ENCODE assay signal across 25 cellular contexts in genomic region chr20:61521680-61522420, GRCh38.
DNase-seq lines count a peak whose midpoint lies in the region; ATAC-seq and TF ChIP-seq lines count a peak whose summit lies in the region.
"Had no signal": no experiment of that assay in that cellular context is flagged by ENCODE, and none has a peak within 500 bp of the region (broad histone marks: within the 10 kb centered on the region; RNA-seq: fewer than 3 reads in every experiment).

No MANE protein-coding gene starts in this region.

- no peak overlapping the region for H2AK5ac ChIP-seq in IMR-90 (ENCODE audit: low read depth, low read length)

- no peak overlapping the region for H2AK9ac ChIP-seq in IMR-90 (replicated peaks; ENCODE audit: low read depth, low read length, poor library complexity)

- no peaks in the 10 kb centered on the region for H3K79me2 ChIP-seq in MM.1S (ENCODE audit: low read length)
- no peaks in the 10 kb centered on the region for H3K79me2 ChIP-seq in smooth muscle cell (ENCODE audit: low read depth)

- no peaks in the 10 kb centered on the region for H3K36me3 Mint-ChIP-seq in CD4-positive, alpha-beta memory T cell
- H3K36me3 Mint-ChIP-seq: CD8-positive, alpha-beta memory T cell; memory B cell had no signal

- no peak overlapping the region for H4K8ac ChIP-seq in IMR-90 (ENCODE audit: low read depth in 2 of 2, low read length in 2 of 2)

- TF ChIP-seq POLR2A in IMR-90 (IDR thresholded peaks at IDR 0.05; ENCODE audit: low read depth, low read length) = no peak

- H4K20me1 ChIP-seq in IMR-90 (ENCODE audit: insufficient read depth, low read length) (peaks cover 4% of the 10 kb centered on the region; the same call in 1 of the 2 replicates), MM.1S (ENCODE audit: insufficient read depth, low read length) (no peaks in the 10 kb centered on the region), smooth muscle cell (ENCODE audit: low read depth) (no peaks in the 10 kb centered on the region)

- H3K27me3 ChIP-seq in IMR-90 (ENCODE audit: control insufficient read depth, insufficient read depth, low read length) = no peaks in the 10 kb centered on the region
- H3K27me3 ChIP-seq in CD4-positive, alpha-beta memory T cell (ENCODE audit: insufficient read depth, low read length) = no peaks in the 10 kb centered on the region
- H3K27me3 ChIP-seq in MM.1S (replicated peaks; ENCODE audit: insufficient read depth, low read length) = peaks cover 98% of the 10 kb centered on the region
- peaks cover 16% of the 10 kb centered on the region for H3K27me3 ChIP-seq in smooth muscle cell (ENCODE audit: low read depth)
- H3K27me3 ChIP-seq: Peyer's patch, testis, uterus had no signal

- no peak overlapping the region for H3K4ac ChIP-seq in IMR-90 (ENCODE audit: low read depth, low read length)

- H2AFZ ChIP-seq in IMR-90 (replicated peaks; ENCODE audit: low read length, poor library complexity) (no peak overlapping the region), MM.1S (ENCODE audit: low read length) (no peak overlapping the region), smooth muscle cell (ENCODE audit: low read depth) (no peak overlapping the region)

- H4K91ac ChIP-seq in IMR-90 (ENCODE audit: insufficient read depth, low read depth, low read length) = no peak overlapping the region

- H3K79me1 ChIP-seq in IMR-90 (ENCODE audit: low read depth in 1 of 2, low read length in 2 of 2) = no peaks in the 10 kb centered on the region; a peak in 1 of 4 replicates

- no peaks in the 10 kb centered on the region for H3F3A ChIP-seq in MM.1S (ENCODE audit: insufficient read depth, low read length)
- no peaks in the 10 kb centered on the region for H3F3A ChIP-seq in smooth muscle cell (ENCODE audit: low read depth)

- no peak overlapping the region for H3K23ac ChIP-seq in IMR-90 (ENCODE audit: low read depth, low read length)

- no peak overlapping the region for H2BK120ac ChIP-seq in IMR-90 (ENCODE audit: low read depth, low read length)

- H3K36me3 ChIP-seq in IMR-90 (ENCODE audit: control insufficient read depth, insufficient read depth, low read length) = no peaks in the 10 kb centered on the region
- H3K36me3 ChIP-seq in CD4-positive, alpha-beta memory T cell (ENCODE audit: insufficient read depth, low read length) = no peaks in the 10 kb centered on the region
- no peaks in the 10 kb centered on the region for H3K36me3 ChIP-seq in MM.1S (replicated peaks; ENCODE audit: insufficient read depth, low read length)
- H3K36me3 ChIP-seq in smooth muscle cell (ENCODE audit: low read depth) = no peaks in the 10 kb centered on the region
- H3K36me3 ChIP-seq: HAP-1, heart right ventricle, Peyer's patch, uterus had no signal

- no peak overlapping the region for H4K5ac ChIP-seq in IMR-90 (ENCODE audit: low read depth, low read length)

- BruUV-seq in IMR-90 (replicated peaks; lab: Mats Ljungman, UMichigan) = no TSS peak

- dilution Hi-C loops in IMR-90 (cut with HindIII; ENCODE audit: low sequenced_read_pairs, unreplicated experiment) = no loop called here

- no peak overlapping the region for H3K4me2 ChIP-seq in IMR-90 (ENCODE audit: low read depth, low read length)
- no peak overlapping the region for H3K4me2 ChIP-seq in MM.1S (ENCODE audit: low read depth, low read length)
- H3K4me2 ChIP-seq in smooth muscle cell = no peak overlapping the region

- peaks cover 4% of the 10 kb centered on the region; the same call in 1 of the 2 replicates for H3K4me1 ChIP-seq in IMR-90 (ENCODE audit: control insufficient read depth, insufficient read depth, low read length)
- H3K4me1 ChIP-seq in CD4-positive, alpha-beta memory T cell (ENCODE audit: insufficient read depth, low read length) = no peaks in the 10 kb centered on the region
- no peaks in the 10 kb centered on the region for H3K4me1 ChIP-seq in MM.1S (ENCODE audit: low read length)
- no peaks in the 10 kb centered on the region for H3K4me1 ChIP-seq in smooth muscle cell (ENCODE audit: low read depth)
- H3K4me1 ChIP-seq: HAP-1, Peyer's patch, testis, uterus had no signal

- no peak overlapping the region for H2BK20ac ChIP-seq in IMR-90 (ENCODE audit: low read depth, low read length)

- H3K27me3 Mint-ChIP-seq in CD4-positive, alpha-beta memory T cell = peaks cover 0 to 2% of the 10 kb centered on the region in 2 donors

- POLR2A ChIA-PET in IMR-90 (lab: Charles Lee; ENCODE audit: unreplicated experiment) = no interaction called here
- POLR2A ChIA-PET in CD4-positive, alpha-beta memory T cell (lab: Charles Lee; ENCODE audit: partially characterized antibody) = no interaction called here

- no CpG with 5 or more reads among the region's 25 CpGs for WGBS in IMR-90 (ENCODE audit: extremely low coverage in 2 of 2, insufficient read length in 1 of 2), 2 experiments
- 81% methylated on average over 21 of the region's 25 CpGs for WGBS in smooth muscle cell (ENCODE audit: low lambda C conversion rate)

- intact Hi-C loops in IMR-90 (cut with micrococcal nuclease) = no loop called here
- intact Hi-C loops in CD4-positive, alpha-beta memory T cell (cut with micrococcal nuclease) = no loop called here

- H3K4me3 ChIP-seq in IMR-90 (ENCODE audit: insufficient read depth, low read depth, low read length) (no peak overlapping the region), MM.1S (ENCODE audit: low read length) (no peak overlapping the region), smooth muscle cell (no peak overlapping the region)
- H3K4me3 ChIP-seq in CD4-positive, alpha-beta memory T cell (ENCODE audit: low read length in 2 of 2) = no peak overlapping the region
- H3K4me3 ChIP-seq: coronary artery, HAP-1, heart right ventricle, Peyer's patch, testis, uterus had no signal

- no peak overlapping the region for H3K56ac ChIP-seq in IMR-90 (ENCODE audit: extremely low read depth, insufficient read depth, low read length)

- no peak overlapping the region for H2BK5ac ChIP-seq in IMR-90 (ENCODE audit: low read depth, low read length, poor library complexity, severe bottlenecking)

- H3K9me3 ChIP-seq in IMR-90 (ENCODE audit: control insufficient read depth, insufficient read depth, low read length) = no peaks in the 10 kb centered on the region
- H3K9me3 ChIP-seq in CD4-positive, alpha-beta memory T cell (ENCODE audit: control insufficient read depth in 1 of 2, low read length in 2 of 2) = no peaks in the 10 kb centered on the region
- H3K9me3 ChIP-seq in MM.1S (replicated peaks; ENCODE audit: insufficient read depth, low read length) = no peaks in the 10 kb centered on the region
- H3K9me3 ChIP-seq in smooth muscle cell (replicated peaks; ENCODE audit: low read depth) = no peaks in the 10 kb centered on the region
- H3K9me3 ChIP-seq: HAP-1, heart right ventricle, Peyer's patch, testis, uterus had no signal

- no peaks in the 10 kb centered on the region; the same call in 1 of the 2 replicates for H3K9me1 ChIP-seq in IMR-90 (ENCODE audit: insufficient read depth, low read length)

- peak; percentile 85 for DNase-seq in A172 (ENCODE audit: low spot score)
- peak; percentile 42 for DNase-seq in IMR-90
- peak; percentile 39 for DNase-seq in amniotic epithelial cell (ENCODE audit: low read depth)
- peak; percentile 72 for DNase-seq in islet precursor cell
- no peak for DNase-seq in CD4-positive, alpha-beta memory T cell
- DNase-seq in MM.1S = no peak
- no peak for DNase-seq in hepatic stellate cell (ENCODE audit: low spot score)
- DNase-seq in smooth muscle cell (lab: John Stamatoyannopoulos, UW; ENCODE audit: unreplicated experiment) = no peak
- DNase-seq: activated CD4-positive, alpha-beta T cell treated with anti-CD3 and anti-CD28 coated beads, Interleukin-2, amount 50 U/mL, for 48 hours; activated naive CD4-positive, alpha-beta T cell treated with Interleukin-2 at 50 U/mL for 16 hours; AML-193; CD8-positive, alpha-beta memory T cell; DMS53; GF-D8; heart right ventricle; MV-4-11; NCI-H1694 treated with DMSO at 0.1 percent for 48 hours; stimulated activated naive CD8-positive, alpha-beta T cell treated with anti-CD3 and anti-CD28 coated beads, Interleukin-15, Interleukin-2, amounts not matched to agents 100 U/mL and 50 U/mL, for 24 hours; testis; uterus had no signal

- no peak for TF ChIP-seq RAD21 in IMR-90 (IDR thresholded peaks at IDR 0.05; ENCODE audit: low read length)

- TF ChIP-seq CTCF in IMR-90 (conservative IDR thresholded peaks at IDR 0.05; ENCODE audit: low read depth, low read length) = no peak
- TF ChIP-seq CTCF in MM.1S (IDR thresholded peaks at IDR 0.05; ENCODE audit: low read length) = no peak
- no peak for TF ChIP-seq CTCF in smooth muscle cell (IDR thresholded peaks at IDR 0.05; ENCODE audit: borderline replicate concordance, insufficient read depth, poor library complexity, severe bottlenecking)

- no peak overlapping the region for H3K4me3 Mint-ChIP-seq in CD4-positive, alpha-beta memory T cell
- H3K4me3 Mint-ChIP-seq: CD8-positive, alpha-beta memory T cell; memory B cell had no signal

- H3K18ac ChIP-seq in IMR-90 (ENCODE audit: low read depth, low read length) = no peak overlapping the region

- H3K14ac ChIP-seq in IMR-90 (replicated peaks; ENCODE audit: low read depth, low read length) = no peak overlapping the region

- H3K9ac ChIP-seq in IMR-90 (ENCODE audit: low read depth, low read length) (no peak overlapping the region), MM.1S (ENCODE audit: low read length) (no peak overlapping the region), smooth muscle cell (ENCODE audit: low read depth) (no peak overlapping the region)

- CTCF ChIA-PET in IMR-90 (lab: Yijun Ruan, JAX) = no interaction called here
- CTCF ChIA-PET in CD4-positive, alpha-beta memory T cell (lab: Charles Lee; ENCODE audit: partially characterized antibody) = no interaction called here

- in situ Hi-C loops in IMR-90 (cut with MboI; ENCODE audit: low sequenced_read_pairs) = no loop called here

- no peak overlapping the region for H2BK15ac ChIP-seq in IMR-90 (ENCODE audit: low read depth, low read length)

- H3K9me2 ChIP-seq in MM.1S (replicated peaks; ENCODE audit: insufficient read depth, low read length) = no peaks in the 10 kb centered on the region

- no peak for ATAC-seq in IMR-90 (ENCODE audit: low read depth)
- ATAC-seq: activated CD4-positive, CD25-positive, alpha-beta regulatory T cell treated with anti-CD3 and anti-CD28 coated beads, Interleukin-2, amount 50 U/mL, for 24 hours; heart right ventricle; stimulated activated naive CD8-positive, alpha-beta T cell treated with anti-CD3 and anti-CD28 coated beads, Interleukin-15, Interleukin-2, amounts not matched to agents 100 U/mL and 50 U/mL, for 24 hours had no signal

- H3K27ac ChIP-seq in IMR-90 (ENCODE audit: insufficient read depth, low read length) = no peak overlapping the region
- no peak overlapping the region for H3K27ac ChIP-seq in CD4-positive, alpha-beta memory T cell (ENCODE audit: low read depth, low read length)
- H3K27ac ChIP-seq in MM.1S (ENCODE audit: low read length) = no peak overlapping the region
- H3K27ac ChIP-seq in smooth muscle cell (ENCODE audit: low read depth) = no peak overlapping the region
- H3K27ac ChIP-seq: coronary artery, heart right ventricle, Peyer's patch, testis, uterus had no signal

- H3K4me1 Mint-ChIP-seq in CD4-positive, alpha-beta memory T cell = no peaks in the 10 kb centered on the region
- H3K4me1 Mint-ChIP-seq: CD8-positive, alpha-beta memory T cell had no signal

- no peak overlapping the region for H3K27ac Mint-ChIP-seq in CD4-positive, alpha-beta memory T cell
- H3K27ac Mint-ChIP-seq: CD8-positive, alpha-beta memory T cell; memory B cell had no signal

- H3K9me3 Mint-ChIP-seq in CD4-positive, alpha-beta memory T cell = peaks cover 0 to 6% (median 0%) of the 10 kb centered on the region in 8 donors

Comparison
In these comparisons a context has a peak if more than half of its experiments do, and no peak if none do; other contexts are left out.
1. DNase-seq: peak in A172 (single experiment), IMR-90 (single experiment), amniotic epithelial cell (single experiment) and islet precursor cell (single experiment); none in CD4-positive, alpha-beta memory T cell (0 of 5), MM.1S (single experiment), hepatic stellate cell (single experiment) and smooth muscle cell (single experiment).